Comparison of ENCODE assay signal across 9 cellular contexts in genomic region chr16:88772871-88773811, GRCh38. TPM values are rescaled to one million over a fixed set of nuclear protein-coding genes. Genes with fewer than 3 reads are reported as not detected.
A peak's percentile ranks its signal among the peaks of the same experiment; 100 is the strongest.
DNase-seq lines count a peak whose midpoint lies in the region; ATAC-seq and TF ChIP-seq lines count a peak whose summit lies in the region.
"Had no signal": no experiment of that assay in that cellular context is flagged by ENCODE, and none has a peak within 500 bp of the region (broad histone marks: within the 10 kb centered on the region; RNA-seq: fewer than 3 reads in every experiment).

No MANE protein-coding gene starts in this region.

- H3K4me1 Mint-ChIP-seq in endothelial cell (ENCODE audit: unreplicated experiment), result peaks cover 13% of the 10 kb centered on the region

- H3K27ac Mint-ChIP-seq in endothelial cell (ENCODE audit: unreplicated experiment), result no peak overlapping the region

- H3K27me3 ChIP-seq in BJ (ENCODE audit: control insufficient read depth, insufficient read depth, low read length) (no peaks in the 10 kb centered on the region), esophagus (ENCODE audit: control insufficient read depth in 1 of 2, insufficient read depth in 2 of 2, low read length in 2 of 2) (no peaks in the 10 kb centered on the region), ovary (no peaks in the 10 kb centered on the region)

- peak; percentile 71 for DNase-seq in BJ (ENCODE audit: low read depth)
- DNase-seq in NCI-H69 (lab: John Stamatoyannopoulos, UW), result peak; percentile 85
- peak; percentile 58 to 81 (median 75) for DNase-seq in ovary
- DNase-seq in activated gamma-delta T cell (lab: John Stamatoyannopoulos, UW), result no peak
- DNase-seq in endothelial cell (ENCODE audit: low spot score), result no peak
- no peak for DNase-seq in GDM1 (lab: John Stamatoyannopoulos, UW)

- WGBS in esophagus, 2 donors, result 50 to 59% methylated on average over 23 to 29 of the region's 29 CpGs
- WGBS in ovary, 3 donors, result 9 to 21% (median 15%) methylated on average over 27 to 29 of the region's 29 CpGs

- no peak for TF ChIP-seq EP300 in ovary (IDR thresholded peaks at IDR 0.05)

- H3K36me3 ChIP-seq in BJ (ENCODE audit: control insufficient read depth, insufficient read depth, low read length) (peaks cover 1% of the 10 kb centered on the region; the same call in 1 of the 2 replicates), esophagus (ENCODE audit: control insufficient read depth in 2 of 2, insufficient read depth in 2 of 2, low read length in 1 of 2) (peaks cover 0 to 3% of the 10 kb centered on the region in 2 donors), ovary (no peaks in the 10 kb centered on the region)

- POLR2A ChIA-PET in BJ (lab: Charles Lee), result interaction anchor here (0.6 to 1.3 kb wide), 2 partner anchors 8 to 203 kb away, joined by 3 read pairs; partner anchors contain the start of gene ZC3H18

- peaks cover 4% of the 10 kb centered on the region for H3K27me3 Mint-ChIP-seq in endothelial cell (ENCODE audit: unreplicated experiment)

- H3K9me3 Mint-ChIP-seq in endothelial cell (ENCODE audit: unreplicated experiment), result no peaks in the 10 kb centered on the region

- intact Hi-C loops in ovary (cut with DNase I), result no loop called here

- peaks cover 19 to 45% of the 10 kb centered on the region in 2 donors for H3K4me1 ChIP-seq in esophagus (ENCODE audit: control insufficient read depth in 2 of 2, insufficient read depth in 2 of 2, low read length in 1 of 2)
- H3K4me1 ChIP-seq in ovary (ENCODE audit: insufficient read depth), result peaks cover 44% of the 10 kb centered on the region

- CTCF ChIA-PET in BJ (lab: Yijun Ruan, JAX), result interaction anchor here (0.9 to 5.1 kb wide), 9 partner anchors 8 to 36 kb away, joined by 3 to 26 read pairs (median 5); partner anchors contain the start of gene PIEZO1

- TF ChIP-seq CTCF in BJ (IDR thresholded peaks at IDR 0.05; ENCODE audit: insufficient read depth, low read depth, low read length) (no peak), ovary (IDR thresholded peaks at IDR 0.05) (no peak), endothelial cell (IDR thresholded peaks at IDR 0.05; ENCODE audit: unreplicated experiment) (no peak)

- no peak overlapping the region for H3K4me3 ChIP-seq in BJ (ENCODE audit: low read depth, low read length)
- no peak overlapping the region for H3K4me3 ChIP-seq in esophagus (ENCODE audit: low read depth in 1 of 2, low read length in 2 of 2)
- H3K4me3 ChIP-seq in ovary, result no peak overlapping the region
- H3K4me3 ChIP-seq: lung had no signal

- H3K27ac ChIP-seq in esophagus (ENCODE audit: low read depth in 2 of 2, low read length in 1 of 2) (peak overlapping the region; percentile 56 to 59), ovary (peak overlapping the region; percentile 21 to 48)

- H3K9me3 ChIP-seq in esophagus (ENCODE audit: control insufficient read depth in 2 of 2, insufficient read depth in 1 of 2, low read depth in 1 of 2, low read length in 1 of 2), result no peaks in the 10 kb centered on the region
- no peaks in the 10 kb centered on the region for H3K9me3 ChIP-seq in ovary

- TF ChIP-seq POLR2A in ovary (IDR thresholded peaks at IDR 0.05), result no peak

- no peak overlapping the region for H3K4me3 Mint-ChIP-seq in endothelial cell (ENCODE audit: unreplicated experiment)

- H3K36me3 Mint-ChIP-seq in endothelial cell (ENCODE audit: low read depth, unreplicated experiment), result no peaks in the 10 kb centered on the region

- ATAC-seq in HG03432 (IDR thresholded peaks at IDR 0.05; ENCODE audit: unreplicated experiment), result no peak

RNA-seq across cellular contexts. Expression of gene PIEZO1, which starts 11.9 kb away (rescaled TPM):
- 58.1 and 139 TPM in 2 replicates for polyA plus RNA-seq in BJ (2011; rRNA removed)
- polyA minus RNA-seq in BJ (2011; rRNA and poly(A)+ RNA removed), result 94.7 and 111 TPM in 2 replicates
- polyA plus RNA-seq in esophagus, result 100 to 1,000 TPM; 102 to 172 TPM
- 10 to 100 TPM; 27.8 to 93.5 (median 49.1) TPM for total RNA-seq in ovary
- 10 to 100 TPM; 13.0 to 62.1 TPM for polyA plus RNA-seq in ovary
- 428 TPM for total RNA-seq in endothelial cell (ENCODE audit: unreplicated experiment)

RNA-seq across cellular contexts. Expression of gene CDT1, which starts 30.4 kb away (rescaled TPM):
- polyA plus RNA-seq in BJ (2011; rRNA removed) (2.2 and 2.4 TPM in 2 replicates), esophagus (1 to 10 TPM; 5.8 to 9.9 TPM), ovary (under 1 TPM; 0.18 to 0.56 TPM)
- 4.2 and 4.3 TPM in 2 replicates for polyA minus RNA-seq in BJ (2011; rRNA and poly(A)+ RNA removed)
- total RNA-seq in ovary (1 to 10 TPM in 4 of 7 donors, under 1 TPM in 2, not detected in 1; 0.66 to 3.2 (median 1.5) TPM), endothelial cell (ENCODE audit: unreplicated experiment) (16.2 TPM)

RNA-seq across cellular contexts. Expression of gene APRT, which starts 38.6 kb away (rescaled TPM):
- 102 and 152 TPM in 2 replicates for polyA plus RNA-seq in BJ (2011; rRNA removed)
- 19.5 and 41.9 TPM in 2 replicates for polyA minus RNA-seq in BJ (2011; rRNA and poly(A)+ RNA removed)
- 100 to 1,000 TPM; 137 to 223 TPM for polyA plus RNA-seq in esophagus
- 100 to 1,000 TPM in 2 of 7 donors, 10 to 100 TPM in 5; 51.3 to 150 (median 74.1) TPM for total RNA-seq in ovary
- polyA plus RNA-seq in ovary, result 10 to 100 TPM; 12.7 to 76.9 TPM
- 80.7 TPM for total RNA-seq in endothelial cell (ENCODE audit: unreplicated experiment)

Comparison
In these comparisons a context has a peak if more than half of its experiments do, and no peak if none do; other contexts are left out.
1. DNase-seq: peak in BJ (single experiment), NCI-H69 (single experiment) and ovary (5 of 5); none in activated gamma-delta T cell (single experiment), endothelial cell (single experiment) and GDM1 (single experiment).